10 cellular contexts compared by ENCODE assay signal in genomic region chr2:180707867-180708205, GRCh38.
A peak's percentile ranks its signal among the peaks of the same experiment; 100 is the strongest.
DNase-seq lines count a peak whose midpoint lies in the region; ATAC-seq and TF ChIP-seq lines count a peak whose summit lies in the region.
"Had no signal": no experiment of that assay in that cellular context is flagged by ENCODE, and none has a peak within 500 bp of the region (broad histone marks: within the 10 kb centered on the region; RNA-seq: fewer than 3 reads in every experiment).

No MANE protein-coding gene starts in this region.

- H3K4me1 Mint-ChIP-seq in progenitor cell of endocrine pancreas (ENCODE audit: low read depth) (peaks cover 1% of the 10 kb centered on the region), Caco-2 (ENCODE audit: low read depth, unreplicated experiment) (no peaks in the 10 kb centered on the region)
- H3K4me1 Mint-ChIP-seq in activated T-cell treated with anti-CD3 and anti-CD28 coated beads, Interleukin-2, amount 50 U/mL, for 72 hours (ENCODE audit: low read depth) = no peaks in the 10 kb centered on the region
- H3K4me1 Mint-ChIP-seq: naive thymus-derived CD4-positive, alpha-beta T cell had no signal

- H3K36me3 Mint-ChIP-seq in progenitor cell of endocrine pancreas (ENCODE audit: insufficient read depth) = no peaks in the 10 kb centered on the region
- H3K36me3 Mint-ChIP-seq in Caco-2 (ENCODE audit: insufficient read depth, unreplicated experiment) = no peaks in the 10 kb centered on the region
- no peaks in the 10 kb centered on the region for H3K36me3 Mint-ChIP-seq in activated T-cell treated with anti-CD3 and anti-CD28 coated beads, Interleukin-2, amount 50 U/mL, for 72 hours (ENCODE audit: insufficient read depth in 2 of 2)

- intact Hi-C loops in Caco-2 (cut with micrococcal nuclease; ENCODE audit: unreplicated experiment) = no loop called here

- H3K4me3 ChIP-seq in AG10803 (ENCODE audit: low read length) (no peak overlapping the region), Caco-2 (ENCODE audit: low read depth, low read length) (no peak overlapping the region)

- no peak for TF ChIP-seq CTCF in AG10803 (conservative IDR thresholded peaks at IDR 0.05; ENCODE audit: low read length)
- TF ChIP-seq CTCF in RWPE1 (conservative IDR thresholded peaks at IDR 0.05; ENCODE audit: low read depth) = no peak
- no peak for TF ChIP-seq CTCF in progenitor cell of endocrine pancreas (IDR thresholded peaks at IDR 0.05; ENCODE audit: unreplicated experiment)
- TF ChIP-seq CTCF in Caco-2 (IDR thresholded peaks at IDR 0.05; ENCODE audit: insufficient read depth in 1 of 2, low read depth in 1 of 2, low read length in 1 of 2, severe bottlenecking in 1 of 2, unreplicated experiment in 1 of 2) = no peak

- ATAC-seq in GM19395 (IDR thresholded peaks at IDR 0.05; ENCODE audit: unreplicated experiment) = no peak
- no peak for ATAC-seq in activated T-cell treated with anti-CD3 and anti-CD28 coated beads, Interleukin-2, amount 50 U/mL, for 72 hours (replicated peaks in 1 of 2)
- ATAC-seq: naive thymus-derived CD4-positive, alpha-beta T cell had no signal

- no peaks in the 10 kb centered on the region for H3K9me3 ChIP-seq in Caco-2

- H3K9me3 Mint-ChIP-seq in progenitor cell of endocrine pancreas (ENCODE audit: low read depth) (peaks cover 7% of the 10 kb centered on the region), Caco-2 (ENCODE audit: unreplicated experiment) (no peaks in the 10 kb centered on the region)
- no peaks in the 10 kb centered on the region for H3K9me3 Mint-ChIP-seq in activated T-cell treated with anti-CD3 and anti-CD28 coated beads, Interleukin-2, amount 50 U/mL, for 72 hours

- DNase-seq in AG10803 (ENCODE audit: low read depth) = peak; percentile 90
- peak; percentile 94 for DNase-seq in LHCN-M2 (ENCODE audit: low read depth)
- peak; percentile 87 for DNase-seq in RWPE1 (ENCODE audit: low spot score)
- DNase-seq in glomerular visceral epithelial cell (ENCODE audit: extremely low spot score) = peak; percentile 91
- no peak for DNase-seq in progenitor cell of endocrine pancreas (ENCODE audit: low spot score, unreplicated experiment)
- DNase-seq in Caco-2 = no peak
- DNase-seq in activated T-cell treated with anti-CD3 and anti-CD28 coated beads, Interleukin-2, amount 50 U/mL, for 72 hours = no peak
- DNase-seq: caudate nucleus; naive thymus-derived CD4-positive, alpha-beta T cell had no signal

- H3K27ac ChIP-seq in RWPE1 = no peak overlapping the region

- H3K4me3 Mint-ChIP-seq in progenitor cell of endocrine pancreas (ENCODE audit: low read depth) (no peak overlapping the region), Caco-2 (ENCODE audit: unreplicated experiment) (no peak overlapping the region)
- no peak overlapping the region for H3K4me3 Mint-ChIP-seq in activated T-cell treated with anti-CD3 and anti-CD28 coated beads, Interleukin-2, amount 50 U/mL, for 72 hours
- H3K4me3 Mint-ChIP-seq: naive thymus-derived CD4-positive, alpha-beta T cell had no signal

- no peaks in the 10 kb centered on the region for H3K27me3 ChIP-seq in Caco-2 (replicated peaks; ENCODE audit: control insufficient read depth, insufficient read depth, low read length)

- POLR2A ChIA-PET in RWPE1 (lab: Yijun Ruan, JAX; ENCODE audit: low non-redundant PET) (no interaction called here), Caco-2 (lab: Charles Lee) (no interaction called here)

- H3K27ac Mint-ChIP-seq in progenitor cell of endocrine pancreas (no peak overlapping the region), Caco-2 (ENCODE audit: unreplicated experiment) (no peak overlapping the region)
- no peak overlapping the region for H3K27ac Mint-ChIP-seq in activated T-cell treated with anti-CD3 and anti-CD28 coated beads, Interleukin-2, amount 50 U/mL, for 72 hours
- H3K27ac Mint-ChIP-seq: naive thymus-derived CD4-positive, alpha-beta T cell had no signal

- BruUV-seq in Caco-2 (replicated peaks; lab: Mats Ljungman, UMichigan) = no TSS peak

- no peaks in the 10 kb centered on the region for H3K27me3 Mint-ChIP-seq in progenitor cell of endocrine pancreas
- peaks cover 6% of the 10 kb centered on the region for H3K27me3 Mint-ChIP-seq in Caco-2 (ENCODE audit: insufficient read depth, unreplicated experiment)
- H3K27me3 Mint-ChIP-seq in activated T-cell treated with anti-CD3 and anti-CD28 coated beads, Interleukin-2, amount 50 U/mL, for 72 hours (ENCODE audit: low read depth) = peaks cover 7% of the 10 kb centered on the region

- CTCF ChIA-PET in RWPE1 (lab: Yijun Ruan, JAX) = interaction anchor here (0.6 to 0.7 kb wide), 2 partner anchors 240 to 290 kb away, joined by 3 read pairs; no protein-coding TSS in a partner anchor
- CTCF ChIA-PET in Caco-2 (lab: Charles Lee) = no interaction called here

- no peaks in the 10 kb centered on the region for H3K4me1 ChIP-seq in Caco-2

- no peaks in the 10 kb centered on the region for H3K36me3 ChIP-seq in Caco-2 (ENCODE audit: control insufficient read depth, insufficient read depth, low read length)

Comparison
In these comparisons a context has a peak if more than half of its experiments do, and no peak if none do; other contexts are left out.
1. DNase-seq: peak in AG10803 (single experiment), LHCN-M2 (single experiment), RWPE1 (single experiment) and glomerular visceral epithelial cell (single experiment); none in progenitor cell of endocrine pancreas (single experiment), Caco-2 (0 of 2) and activated T-cell treated with anti-CD3 and anti-CD28 coated beads, Interleukin-2, amount 50 U/mL, for 72 hours (0 of 2).